In the genomic region with DNA sequence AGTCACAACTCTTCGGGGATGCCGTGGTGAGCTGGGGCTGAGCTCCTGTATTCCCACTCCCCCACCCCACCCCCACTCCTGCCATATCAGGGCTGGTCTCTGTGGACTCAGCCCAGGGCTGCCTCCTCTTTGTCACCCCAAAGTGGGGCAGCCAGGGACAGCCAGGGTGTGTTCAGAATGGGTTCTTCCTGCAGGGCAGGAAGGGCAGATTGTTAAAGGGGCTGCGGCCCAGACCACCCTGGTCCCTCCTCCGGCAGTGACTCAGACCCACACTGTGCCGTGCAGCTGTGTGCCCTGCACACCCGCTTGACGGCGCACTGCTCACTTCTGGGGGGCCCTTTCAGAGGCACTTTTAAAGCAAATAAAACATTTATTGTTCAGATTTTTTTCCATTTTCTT, we compare ENCODE assay signal across 15 cellular contexts. TPM values are rescaled to one million over a fixed set of nuclear protein-coding genes. Genes with fewer than 3 reads are reported as not detected.
DNase-seq lines count a peak whose midpoint lies in the region; ATAC-seq and TF ChIP-seq lines count a peak whose summit lies in the region.
"Had no signal": no experiment of that assay in that cellular context is flagged by ENCODE, and none has a peak within 500 bp of the region (broad histone marks: within the 10 kb centered on the region; RNA-seq: fewer than 3 reads in every experiment).

No MANE protein-coding gene starts in this region.

- H3K4me3 ChIP-seq in esophagus squamous epithelium (peak overlapping the region in 1 of 4 donors; percentile 15), spleen (no peak overlapping the region)
- H3K4me3 ChIP-seq: heart left ventricle, MG63 had no signal

- peak overlapping the region; percentile 51 for H3K27ac Mint-ChIP-seq in T-helper 2 cell treated with Interferon-gamma antibody and Interleukin-4, amounts not matched to agents 5 μg/mL and 100 μg/mL, for 36 hours
- H3K27ac Mint-ChIP-seq in activated T-helper 2 cell treated with anti-CD3 and anti-CD28 coated beads, Interferon-gamma antibody, Interleukin-2, Interleukin-4, amounts not matched to agents 10 μg/mL and 5 μg/mL and 100 μg/mL, durations not matched to agents 14 hours and 24 hours and 36 hours = peak overlapping the region; percentile 9
- H3K27ac Mint-ChIP-seq: activated T-cell treated with anti-CD3 and anti-CD28 coated beads, Interleukin-2, amount 50 U/mL, for 72 hours had no signal

- H3K4me1 ChIP-seq in esophagus squamous epithelium = peaks cover 40 to 97% (median 45%) of the 10 kb centered on the region in 3 donors
- H3K4me1 ChIP-seq in spleen = peaks cover 4 to 47% (median 34%) of the 10 kb centered on the region in 6 donors

- intact Hi-C loops in activated T-helper 2 cell treated with anti-CD3 and anti-CD28 coated beads, Interferon-gamma antibody, Interleukin-2, Interleukin-4, amounts not matched to agents 10 μg/mL and 5 μg/mL and 100 μg/mL, durations not matched to agents 14 hours and 24 hours and 36 hours (cut with micrococcal nuclease) = no loop called here
- intact Hi-C loops in esophagus squamous epithelium (cut with DNase I) (no loop called here), spleen (cut with DNase I; ENCODE audit: low total_unique reads) (no loop called here)

- H3K36me3 Mint-ChIP-seq in T-helper 2 cell treated with Interferon-gamma antibody and Interleukin-4, amounts not matched to agents 5 μg/mL and 100 μg/mL, for 36 hours (ENCODE audit: low read depth) = peaks cover 28% of the 10 kb centered on the region
- peaks cover 54% of the 10 kb centered on the region for H3K36me3 Mint-ChIP-seq in activated T-helper 2 cell treated with anti-CD3 and anti-CD28 coated beads, Interferon-gamma antibody, Interleukin-2, Interleukin-4, amounts not matched to agents 10 μg/mL and 5 μg/mL and 100 μg/mL, durations not matched to agents 14 hours and 24 hours and 36 hours (ENCODE audit: low read depth)

- 27 to 66% methylated on average over 6 to 8 of the region's 8 CpGs for WGBS in esophagus squamous epithelium, 2 donors
- 60 to 69% (median 66%) methylated on average over 7 to 8 of the region's 8 CpGs for WGBS in spleen, 5 donors

- TF ChIP-seq CTCF in esophagus squamous epithelium (IDR thresholded peaks at IDR 0.05) (peak in 1 of 6 experiments; percentile 14), spleen (IDR thresholded peaks at IDR 0.05 in 8 of 11, conservative IDR thresholded peaks at IDR 0.05 in 3 of 11) (no peak)

- TF ChIP-seq POLR2A in esophagus squamous epithelium (IDR thresholded peaks at IDR 0.05) (no peak), spleen (IDR thresholded peaks at IDR 0.05) (no peak)

- peak overlapping the region; percentile 74 to 86 (median 84) for H3K27ac ChIP-seq in esophagus squamous epithelium
- H3K27ac ChIP-seq in spleen = peak overlapping the region in 3 of 8 donors; percentile 27 to 51 (median 38)

- no peak for DNase-seq in T-helper 2 cell treated with Interferon-gamma antibody and Interleukin-4, amounts not matched to agents 5 μg/mL and 100 μg/mL, for 36 hours (ENCODE audit: low spot score)
- DNase-seq in T-helper 2 cell = no peak
- no peak for DNase-seq in activated T-helper 2 cell treated with anti-CD3 and anti-CD28 coated beads, Interferon-gamma antibody, Interleukin-2, Interleukin-4, amounts not matched to agents 10 μg/mL and 5 μg/mL and 100 μg/mL, durations not matched to agents 14 hours and 24 hours and 36 hours (ENCODE audit: low spot score)
- no peak for DNase-seq in esophagus squamous epithelium (lab: John Stamatoyannopoulos, UW)
- DNase-seq in spleen = peak; percentile 69
- no peak for DNase-seq in NCI-H748 treated with DMSO at 0.1 percent for 48 hours (lab: John Stamatoyannopoulos, UW)
- no peak for DNase-seq in NCI-H2227 (lab: John Stamatoyannopoulos, UW; ENCODE audit: unreplicated experiment)
- DNase-seq: 8988T; activated T-cell treated with anti-CD3 and anti-CD28 coated beads, Interleukin-2, amount 50 U/mL, for 72 hours; mesendoderm; MG63; retina; stimulated activated CD4-positive, alpha-beta T cell treated with anti-CD3 and anti-CD28 coated beads, Interleukin-4, amount 100 ng/mL, for 4 hours had no signal

- no peak for ATAC-seq in GM21529 (IDR thresholded peaks at IDR 0.05; ENCODE audit: unreplicated experiment)
- ATAC-seq: activated T-cell treated with anti-CD3 and anti-CD28 coated beads, Interleukin-2, amount 50 U/mL, for 72 hours; heart left ventricle had no signal

- H3K9me3 ChIP-seq in esophagus squamous epithelium (no peaks in the 10 kb centered on the region), spleen (no peaks in the 10 kb centered on the region)
- H3K9me3 ChIP-seq: heart left ventricle, MG63 had no signal

- H3K36me3 ChIP-seq in esophagus squamous epithelium (peaks cover 33 to 71% (median 37%) of the 10 kb centered on the region in 3 donors), spleen (peaks cover 3 to 76% (median 58%) of the 10 kb centered on the region in 6 donors)

- H3K27me3 ChIP-seq in esophagus squamous epithelium = no peaks in the 10 kb centered on the region
- H3K27me3 ChIP-seq in spleen (replicated peaks in 1 of 7) = no peaks in the 10 kb centered on the region
- H3K27me3 ChIP-seq: heart left ventricle, MG63 had no signal

- H3K4me1 Mint-ChIP-seq in T-helper 2 cell treated with Interferon-gamma antibody and Interleukin-4, amounts not matched to agents 5 μg/mL and 100 μg/mL, for 36 hours (ENCODE audit: low read depth) = peaks cover 16% of the 10 kb centered on the region
- H3K4me1 Mint-ChIP-seq in activated T-helper 2 cell treated with anti-CD3 and anti-CD28 coated beads, Interferon-gamma antibody, Interleukin-2, Interleukin-4, amounts not matched to agents 10 μg/mL and 5 μg/mL and 100 μg/mL, durations not matched to agents 14 hours and 24 hours and 36 hours (ENCODE audit: low read depth) = peaks cover 20% of the 10 kb centered on the region

- no peak overlapping the region for H3K4me3 Mint-ChIP-seq in T-helper 2 cell treated with Interferon-gamma antibody and Interleukin-4, amounts not matched to agents 5 μg/mL and 100 μg/mL, for 36 hours
- H3K4me3 Mint-ChIP-seq in activated T-helper 2 cell treated with anti-CD3 and anti-CD28 coated beads, Interferon-gamma antibody, Interleukin-2, Interleukin-4, amounts not matched to agents 10 μg/mL and 5 μg/mL and 100 μg/mL, durations not matched to agents 14 hours and 24 hours and 36 hours (ENCODE audit: low read depth) = no peak overlapping the region
- H3K4me3 Mint-ChIP-seq: activated T-cell treated with anti-CD3 and anti-CD28 coated beads, Interleukin-2, amount 50 U/mL, for 72 hours had no signal

- no peaks in the 10 kb centered on the region for H3K9me3 Mint-ChIP-seq in T-helper 2 cell treated with Interferon-gamma antibody and Interleukin-4, amounts not matched to agents 5 μg/mL and 100 μg/mL, for 36 hours
- H3K9me3 Mint-ChIP-seq in activated T-helper 2 cell treated with anti-CD3 and anti-CD28 coated beads, Interferon-gamma antibody, Interleukin-2, Interleukin-4, amounts not matched to agents 10 μg/mL and 5 μg/mL and 100 μg/mL, durations not matched to agents 14 hours and 24 hours and 36 hours = no peaks in the 10 kb centered on the region
- H3K9me3 Mint-ChIP-seq: activated T-cell treated with anti-CD3 and anti-CD28 coated beads, Interleukin-2, amount 50 U/mL, for 72 hours had no signal

- H3K27me3 Mint-ChIP-seq in T-helper 2 cell treated with Interferon-gamma antibody and Interleukin-4, amounts not matched to agents 5 μg/mL and 100 μg/mL, for 36 hours (ENCODE audit: low read depth) = no peaks in the 10 kb centered on the region
- H3K27me3 Mint-ChIP-seq in activated T-helper 2 cell treated with anti-CD3 and anti-CD28 coated beads, Interferon-gamma antibody, Interleukin-2, Interleukin-4, amounts not matched to agents 10 μg/mL and 5 μg/mL and 100 μg/mL, durations not matched to agents 14 hours and 24 hours and 36 hours (ENCODE audit: low read depth) = no peaks in the 10 kb centered on the region

RNA-seq across cellular contexts. Expression of a gene that starts 9.3 kb away (rescaled TPM):
- 7.3 and 7.4 TPM in 2 replicates for total RNA-seq in activated T-helper 2 cell treated with anti-CD3 and anti-CD28 coated beads, Interferon-gamma antibody, Interleukin-2, Interleukin-4, amounts not matched to agents 10 μg/mL and 5 μg/mL and 100 μg/mL, durations not matched to agents 14 hours and 24 hours and 36 hours
- 10 to 100 TPM; 18.9 to 35.4 (median 25.4) TPM for total RNA-seq in esophagus squamous epithelium
- 10 to 100 TPM; 20.2 to 66.4 (median 42.3) TPM for total RNA-seq in spleen
- 10 to 100 TPM in 1 of 3 donors, 1 to 10 TPM in 2; 8.4 to 24.1 (median 9.5) TPM for polyA plus RNA-seq in spleen

RNA-seq across cellular contexts. Expression of a gene that starts 23.7 kb away (rescaled TPM):
- total RNA-seq in activated T-helper 2 cell treated with anti-CD3 and anti-CD28 coated beads, Interferon-gamma antibody, Interleukin-2, Interleukin-4, amounts not matched to agents 10 μg/mL and 5 μg/mL and 100 μg/mL, durations not matched to agents 14 hours and 24 hours and 36 hours = 1.8 and 2.7 TPM in 2 replicates
- total RNA-seq in esophagus squamous epithelium = 10 to 100 TPM; 12.9 to 39.3 (median 22.5) TPM
- total RNA-seq in spleen = 10 to 100 TPM; 50.6 to 84.3 (median 57.8) TPM
- 100 to 1,000 TPM in 1 of 3 donors, 10 to 100 TPM in 2; 21.4 to 116 (median 64.3) TPM for polyA plus RNA-seq in spleen

RNA-seq across cellular contexts. Expression of a gene that starts 37.3 kb away (rescaled TPM):
- 251 and 253 TPM in 2 replicates for total RNA-seq in activated T-helper 2 cell treated with anti-CD3 and anti-CD28 coated beads, Interferon-gamma antibody, Interleukin-2, Interleukin-4, amounts not matched to agents 10 μg/mL and 5 μg/mL and 100 μg/mL, durations not matched to agents 14 hours and 24 hours and 36 hours
- total RNA-seq in esophagus squamous epithelium (10 to 100 TPM; 19.8 to 37.2 (median 24.0) TPM), spleen (100 to 1,000 TPM in 5 of 7 donors, 10 to 100 TPM in 2; 74.9 to 158 (median 132) TPM)
- polyA plus RNA-seq in spleen = 10 to 100 TPM; 39.6 to 76.7 (median 52.2) TPM

RNA-seq across cellular contexts. Expression of a gene that starts 57.1 kb away (rescaled TPM):
- total RNA-seq in activated T-helper 2 cell treated with anti-CD3 and anti-CD28 coated beads, Interferon-gamma antibody, Interleukin-2, Interleukin-4, amounts not matched to agents 10 μg/mL and 5 μg/mL and 100 μg/mL, durations not matched to agents 14 hours and 24 hours and 36 hours = not detected in 2 replicates
- total RNA-seq in esophagus squamous epithelium (100 to 1,000 TPM in 1 of 4 donors, 10 to 100 TPM in 3; 39.8 to 112 (median 46.3) TPM), spleen (under 1 TPM in 3 of 7 donors, not detected in 4; 0.32 to 0.92 (median 0.70) TPM)
- polyA plus RNA-seq in spleen = under 1 TPM; 0.05 to 0.16 (median 0.13) TPM
